Comparison of ENCODE assay signal across 26 cellular contexts in genomic region chr21:43931454-43931853, GRCh38.
"Had no signal": no experiment of that assay in that cellular context is flagged by ENCODE, and none has a peak within 500 bp of the region (broad histone marks: within the 10 kb centered on the region; RNA-seq: fewer than 3 reads in every experiment).

No MANE protein-coding gene starts in this region.

- H3K4me1 ChIP-seq: body of pancreas, SJCRH30 had no signal

- H3K27me3 ChIP-seq: ascending aorta, body of pancreas, MG63, SJCRH30 had no signal

- ATAC-seq: activated T-cell treated with anti-CD3 and anti-CD28 coated beads, Interleukin-2, amount 50 U/mL, for 72 hours; body of pancreas; Panc1; Right ventricle myocardium inferior had no signal

- H3K27ac ChIP-seq: ascending aorta, body of pancreas, SJCRH30 had no signal

- H3K4me3 Mint-ChIP-seq: activated B cell treated with CpG ODN at 0.5 μM for 24 hours; activated CD4-positive, alpha-beta memory T cell treated with anti-CD3 and anti-CD28 coated beads for 36 hours; activated CD4-positive, alpha-beta T cell treated with anti-CD3 and anti-CD28 coated beads, Interleukin-2, amount 10 ng/mL, durations not matched to agents 7 days and 5 days; activated T-cell treated with anti-CD3 and anti-CD28 coated beads, Interleukin-2, amount 50 U/mL, for 72 hours had no signal

- H3K4me3 ChIP-seq: ascending aorta, body of pancreas, MG63, SJCRH30 had no signal

- H3K27ac Mint-ChIP-seq: activated B cell treated with CpG ODN at 0.5 μM for 24 hours; activated CD4-positive, alpha-beta memory T cell treated with anti-CD3 and anti-CD28 coated beads for 36 hours; activated CD4-positive, alpha-beta T cell treated with anti-CD3 and anti-CD28 coated beads, Interleukin-2, amount 10 ng/mL, durations not matched to agents 7 days and 5 days; activated T-cell treated with anti-CD3 and anti-CD28 coated beads, Interleukin-2, amount 50 U/mL, for 72 hours had no signal

- H3K36me3 ChIP-seq: ascending aorta, SJCRH30 had no signal

- H3K27me3 Mint-ChIP-seq: activated B cell treated with CpG ODN at 0.5 μM for 24 hours; activated CD4-positive, alpha-beta memory T cell treated with anti-CD3 and anti-CD28 coated beads for 36 hours; activated CD4-positive, alpha-beta T cell treated with anti-CD3 and anti-CD28 coated beads, Interleukin-2, amount 10 ng/mL, durations not matched to agents 7 days and 5 days had no signal

- H3K9me3 ChIP-seq: ascending aorta, body of pancreas, MG63, SJCRH30, SK-N-SH had no signal

- DNase-seq: activated B cell treated with CpG ODN at 0.5 μM for 24 hours; activated CD4-positive, alpha-beta memory T cell treated with anti-CD3 and anti-CD28 coated beads for 36 hours; activated CD4-positive, alpha-beta T cell treated with anti-CD3 and anti-CD28 coated beads, Interleukin-2, amount 10 ng/mL, durations not matched to agents 7 days and 5 days; activated naive CD4-positive, alpha-beta T cell treated with anti-CD3 and anti-CD28 coated beads, Interleukin-2, amount 50 U/mL, for 16 hours; activated T-cell treated with anti-CD3 and anti-CD28 coated beads for 4 hours; activated T-cell treated with anti-CD3 and anti-CD28 coated beads, Interleukin-2, amount 50 U/mL, for 72 hours; amniotic stem cell; body of pancreas; IMR-90; KG1; MG63; MV-4-11; NCI-H1092 treated with DMSO at 0.1 percent for 48 hours; NCI-H1417 treated with DMSO at 0.1 percent for 48 hours; NCI-H1694; NCI-H2029; NCI-H345; NCI-H510A; NCI-H526 treated with DMSO at 0.1 percent for 48 hours; NCI-H82; RPMI8226; SJCRH30; SK-N-SH had no signal

- H3K9me3 Mint-ChIP-seq: activated B cell treated with CpG ODN at 0.5 μM for 24 hours; activated CD4-positive, alpha-beta memory T cell treated with anti-CD3 and anti-CD28 coated beads for 36 hours; activated CD4-positive, alpha-beta T cell treated with anti-CD3 and anti-CD28 coated beads, Interleukin-2, amount 10 ng/mL, durations not matched to agents 7 days and 5 days; activated T-cell treated with anti-CD3 and anti-CD28 coated beads, Interleukin-2, amount 50 U/mL, for 72 hours had no signal
